Comparison of ENCODE assay signal across 26 cellular contexts in the genomic region with DNA sequence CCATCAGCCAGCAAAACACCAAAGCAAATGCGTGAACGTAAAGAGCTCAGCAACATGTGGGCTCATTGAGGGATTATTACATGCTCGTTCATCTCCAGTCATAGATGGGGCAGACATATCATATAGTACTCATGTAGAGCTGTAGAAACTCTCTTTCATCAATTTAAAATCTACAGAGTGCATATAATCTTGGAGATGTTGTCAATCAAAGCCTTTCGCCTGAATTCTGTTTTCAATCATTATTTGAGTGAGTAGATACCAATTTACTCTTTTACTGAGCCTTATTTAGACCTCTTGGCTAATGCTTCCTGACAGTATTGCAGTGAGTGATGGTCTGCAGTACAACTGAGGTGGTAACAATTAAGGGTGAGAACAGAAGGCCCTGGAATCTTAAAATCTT. TPM values are rescaled to one million over a fixed set of nuclear protein-coding genes. Genes with fewer than 3 reads are reported as not detected.
DNase-seq lines count a peak whose midpoint lies in the region; ATAC-seq, FAIRE-seq and TF ChIP-seq lines count a peak whose summit lies in the region.
"Had no signal": no experiment of that assay in that cellular context is flagged by ENCODE, and none has a peak within 500 bp of the region (broad histone marks: within the 10 kb centered on the region; RNA-seq: fewer than 3 reads in every experiment).

No MANE protein-coding gene starts in this region.

- H2AFZ ChIP-seq in GM23338 (peak overlapping the region; percentile 14; the same call in 1 of the 2 replicates), H1 (ENCODE audit: low read length) (no peak overlapping the region; the same call in 1 of the 2 replicates), PC-9 (no peak overlapping the region)
- H2AFZ ChIP-seq: GM23248 had no signal

- no peaks in the 10 kb centered on the region for H3K27me3 ChIP-seq in GM23338 (ENCODE audit: insufficient read depth)
- no peaks in the 10 kb centered on the region for H3K27me3 ChIP-seq in H1 (replicated peaks in 1 of 4; ENCODE audit: control insufficient read depth in 3 of 4, extremely low read depth in 1 of 4, insufficient read depth in 3 of 4, low read length in 3 of 4)
- no peaks in the 10 kb centered on the region for H3K27me3 ChIP-seq in PC-9 (ENCODE audit: insufficient read depth, low read depth)
- H3K27me3 ChIP-seq: BE2C; BLaER1 treated with 17β-estradiol and CSF1 and Interleukin-3, amounts not matched to agents 10 nM and 100 nM had no signal

- WGBS in H1 (ENCODE audit: extremely low coverage in 1 of 2, insufficient coverage in 1 of 2, insufficient read length in 1 of 2, insufficient replicate concordance in 2 of 2, low coverage in 1 of 2, low lambda C conversion rate in 2 of 2, missing lambda C conversion rate in 1 of 2), 2 experiments = 97% methylated on average over 4 of the region's 4 CpGs; no CpG with 5 or more reads in 1 of the 2 experiments

- H3F3A ChIP-seq in GM23338 (replicated peaks; ENCODE audit: low read depth) (no peaks in the 10 kb centered on the region), PC-9 (ENCODE audit: insufficient read depth, low read depth) (no peaks in the 10 kb centered on the region)

- H3K9me2 ChIP-seq in GM23338 (ENCODE audit: insufficient read depth) (peaks cover 4% of the 10 kb centered on the region; the same call in 1 of the 2 replicates), PC-9 (ENCODE audit: insufficient read depth) (no peaks in the 10 kb centered on the region)

- BruUV-seq in PC-9 (replicated peaks; lab: Mats Ljungman, UMichigan) = no TSS peak

- DNase-seq in GM23338 (ENCODE audit: low spot score) (no peak), NCI-H2227 treated with DMSO at 0.1 percent for 48 hours (lab: John Stamatoyannopoulos, UW) (peak; percentile 21), H1 (ENCODE audit: low read depth in 1 of 2, low spot score in 2 of 2) (no peak), caudate nucleus (lab: John Stamatoyannopoulos, UW) (no peak), PC-9 (no peak), GM10248 (ENCODE audit: extremely low spot score) (no peak)
- DNase-seq: 8988T; ACHN; AML-193; BE2C; CD4-positive, alpha-beta T cell; CD8-positive, alpha-beta memory T cell; DMS53; DMS79 treated with DMSO at 0.1 percent for 48 hours; GF-D8; GM23248; H7 had no signal

- no peak overlapping the region for H4K8ac ChIP-seq in H1 (ENCODE audit: extremely low read depth, insufficient read depth, low read length)

- H3K27ac Mint-ChIP-seq in GM23338 = no peak overlapping the region
- H3K27ac Mint-ChIP-seq: CD14-positive monocyte; CD4-positive, alpha-beta T cell; CD8-positive, alpha-beta memory T cell had no signal

- no peak overlapping the region for H3K4ac ChIP-seq in H1 (replicated peaks; ENCODE audit: insufficient read length, low read depth, low read length)

- H3K4me2 ChIP-seq in GM23338 (no peak overlapping the region), H1 (ENCODE audit: insufficient read depth in 1 of 2, low read depth in 2 of 2, low read length in 2 of 2) (no peak overlapping the region), PC-9 (no peak overlapping the region)
- H3K4me2 ChIP-seq: A549; BLaER1 treated with 17β-estradiol and CSF1 and Interleukin-3, amounts not matched to agents 10 nM and 100 nM had no signal

- TF ChIP-seq EP300 in H1 (IDR thresholded peaks at IDR 0.05; ENCODE audit: borderline replicate concordance in 1 of 2, low read depth in 2 of 2, low read length in 2 of 2) = no peak

- no peaks in the 10 kb centered on the region for H3K36me3 ChIP-seq in GM23338 (ENCODE audit: insufficient read depth)
- no peaks in the 10 kb centered on the region for H3K36me3 ChIP-seq in H1 (ENCODE audit: control insufficient read depth in 2 of 4, insufficient read depth in 4 of 4, low read length in 3 of 4)
- H3K36me3 ChIP-seq in PC-9 (ENCODE audit: low read depth) = no peaks in the 10 kb centered on the region
- H3K36me3 ChIP-seq: BE2C; BLaER1 treated with 17β-estradiol and CSF1 and Interleukin-3, amounts not matched to agents 10 nM and 100 nM had no signal

- H3K4me3 ChIP-seq in GM23338 (no peak overlapping the region), H1 (ENCODE audit: extremely low read depth in 1 of 4, insufficient read depth in 2 of 4, low read depth in 3 of 4, low read length in 4 of 4) (no peak overlapping the region), PC-9 (no peak overlapping the region)
- H3K4me3 ChIP-seq: A549; BLaER1 treated with 17β-estradiol and CSF1 and Interleukin-3, amounts not matched to agents 10 nM and 100 nM; GM23248 had no signal

- H2BK5ac ChIP-seq in H1 (ENCODE audit: low read depth, low read length) = no peak overlapping the region

- H2BK15ac ChIP-seq in H1 (ENCODE audit: low read length) = no peak overlapping the region

- no peak overlapping the region for H2AK5ac ChIP-seq in H1 (ENCODE audit: low read depth, low read length)

- H3K27ac ChIP-seq in GM23338 (ENCODE audit: low read depth) (no peak overlapping the region), H1 (ENCODE audit: low read depth, low read length) (no peak overlapping the region), caudate nucleus (ENCODE audit: low read depth, low read length) (no peak overlapping the region), PC-9 (no peak overlapping the region)
- H3K27ac ChIP-seq: A549; BLaER1 treated with 17β-estradiol and CSF1 and Interleukin-3, amounts not matched to agents 10 nM and 100 nM; GM23248 had no signal

- no peak for TF ChIP-seq RAD21 in H1 (IDR thresholded peaks at IDR 0.05 in 1 of 2, conservative IDR thresholded peaks at IDR 0.05 in 1 of 2; ENCODE audit: low read depth in 2 of 2, low read length in 2 of 2)

- H3K14ac ChIP-seq in H1 (ENCODE audit: insufficient read length) = no peak overlapping the region

- H3K4me3 Mint-ChIP-seq in GM23338 = no peak overlapping the region
- H3K4me3 Mint-ChIP-seq: CD14-positive monocyte; CD4-positive, alpha-beta T cell; CD8-positive, alpha-beta memory T cell had no signal

- no peaks in the 10 kb centered on the region; a peak in 1 of 4 replicates for H3K9me3 ChIP-seq in H1 (ENCODE audit: insufficient read depth in 2 of 2, low read depth in 1 of 2, low read length in 1 of 2)
- no peaks in the 10 kb centered on the region for H3K9me3 ChIP-seq in PC-9 (ENCODE audit: insufficient read depth, low read depth)
- H3K9me3 ChIP-seq: A549; BE2C; BLaER1 treated with 17β-estradiol and CSF1 and Interleukin-3, amounts not matched to agents 10 nM and 100 nM had no signal

- no peaks in the 10 kb centered on the region for H3K9me3 Mint-ChIP-seq in GM23338
- H3K9me3 Mint-ChIP-seq: CD14-positive monocyte had no signal

- H4K91ac ChIP-seq in H1 (replicated peaks; ENCODE audit: insufficient read length, low read length) = no peak overlapping the region

- peak overlapping the region; percentile 9; the same call in 1 of the 2 replicates for H3K18ac ChIP-seq in H1 (ENCODE audit: extremely low read depth, low read length)

- H3K79me2 ChIP-seq in GM23338 (replicated peaks; ENCODE audit: insufficient read depth) = no peaks in the 10 kb centered on the region
- H3K79me2 ChIP-seq in H1 (ENCODE audit: control insufficient read depth in 1 of 2, insufficient read depth in 2 of 2, low read length in 2 of 2) = no peaks in the 10 kb centered on the region
- no peaks in the 10 kb centered on the region for H3K79me2 ChIP-seq in PC-9 (ENCODE audit: low read depth)

- intact Hi-C loops in PC-9 (cut with micrococcal nuclease; ENCODE audit: unreplicated experiment) = no loop called here

- no peaks in the 10 kb centered on the region for H3K36me3 Mint-ChIP-seq in GM23338 (ENCODE audit: low read depth)
- H3K36me3 Mint-ChIP-seq: CD14-positive monocyte; CD8-positive, alpha-beta memory T cell had no signal

- H3K9ac ChIP-seq in H1 (replicated peaks in 1 of 4; ENCODE audit: extremely low read depth in 1 of 4, low read depth in 3 of 4, low read length in 3 of 4) = no peak overlapping the region
- H3K9ac ChIP-seq: BLaER1 treated with 17β-estradiol and CSF1 and Interleukin-3, amounts not matched to agents 10 nM and 100 nM; GM23248 had no signal

- ATAC-seq in GM23338 (no peak), GM18870 (IDR thresholded peaks at IDR 0.05; ENCODE audit: unreplicated experiment) (no peak)
- ATAC-seq: A549, HCT116 had no signal

- peak overlapping the region; percentile 19; the same call in 1 of the 2 replicates for H2BK20ac ChIP-seq in H1 (ENCODE audit: low read length)

- POLR2A ChIA-PET in H1 (lab: Charles Lee; ENCODE audit: partially characterized antibody) = no interaction called here
- POLR2A ChIA-PET in PC-9 (lab: Charles Lee; ENCODE audit: unreplicated experiment) = no interaction called here
- POLR2A ChIA-PET in GM10248 (lab: Yijun Ruan, JAX) = no interaction called here

- CTCF ChIA-PET in H1 (lab: Charles Lee; ENCODE audit: partially characterized antibody) = no interaction called here
- CTCF ChIA-PET in PC-9 (lab: Charles Lee) = no interaction called here
- CTCF ChIA-PET in GM10248 (lab: Yijun Ruan, JAX) = interaction anchor here (0.7 kb wide), 1 partner anchor 16 kb away, joined by 3 read pairs; no protein-coding TSS in a partner anchor

- FAIRE-seq in H1 (lab: Jason Lieb, UNC) = no peak
- FAIRE-seq: A549, GM12892, GM19239 had no signal

- 0 out of 2 replicates have a peak overlapping the region, but pooled peaks have one; percentile 41 for H2BK12ac ChIP-seq in H1 (ENCODE audit: low read depth, low read length)

- no peak overlapping the region for H4K5ac ChIP-seq in H1 (ENCODE audit: insufficient read length, low read depth, low read length)

- H4K20me1 ChIP-seq in GM23338 (replicated peaks; ENCODE audit: insufficient read depth) (no peaks in the 10 kb centered on the region), H1 (replicated peaks in 1 of 2; ENCODE audit: control insufficient read depth in 1 of 2, insufficient read depth in 2 of 2, low read length in 2 of 2) (no peaks in the 10 kb centered on the region), PC-9 (ENCODE audit: insufficient read depth) (no peaks in the 10 kb centered on the region)
- H4K20me1 ChIP-seq: BLaER1 treated with 17β-estradiol and CSF1 and Interleukin-3, amounts not matched to agents 10 nM and 100 nM had no signal

- H3K4me1 ChIP-seq in GM23338 (ENCODE audit: insufficient read depth) (0 out of 2 replicates have a peak, but pooled peaks cover 9% of the 10 kb centered on the region), H1 (replicated peaks in 1 of 4; ENCODE audit: control insufficient read depth in 3 of 4, insufficient read depth in 4 of 4, low read length in 3 of 4) (peaks cover 0 to 5% (median 0%) of the 10 kb centered on the region in 4 experiments; a peak in 2 of 7 replicates), PC-9 (replicated peaks; ENCODE audit: insufficient read depth) (no peaks in the 10 kb centered on the region)
- H3K4me1 ChIP-seq: A549; BE2C; BLaER1 treated with 17β-estradiol and CSF1 and Interleukin-3, amounts not matched to agents 10 nM and 100 nM had no signal

- no peak overlapping the region for H3K23ac ChIP-seq in H1 (ENCODE audit: insufficient read length)

- no peak for TF ChIP-seq POLR2A in H1 (IDR thresholded peaks at IDR 0.05; ENCODE audit: control extremely low read depth in 1 of 2, low read depth in 2 of 2, low read length in 2 of 2)

- no peak for TF ChIP-seq CTCF in GM23338 (conservative IDR thresholded peaks at IDR 0.05; ENCODE audit: low read depth in 2 of 2)
- TF ChIP-seq CTCF in H1 (IDR thresholded peaks at IDR 0.05; ENCODE audit: control extremely low read depth in 1 of 3, insufficient read depth in 1 of 3, low read depth in 1 of 3, low read length in 3 of 3) = no peak
- TF ChIP-seq CTCF in PC-9 (conservative IDR thresholded peaks at IDR 0.05) = no peak
- TF ChIP-seq CTCF in GM10248 (IDR thresholded peaks at IDR 0.05; ENCODE audit: control extremely low read depth, extremely low read depth, low read depth, missing control alignments) = no peak

- H3K4me1 Mint-ChIP-seq in GM23338 = peaks cover 10% of the 10 kb centered on the region; the same call in 2 of the 3 replicates
- H3K4me1 Mint-ChIP-seq: CD14-positive monocyte; CD8-positive, alpha-beta memory T cell had no signal

- H3K79me1 ChIP-seq in H1 (ENCODE audit: low read depth, low read length) = no peaks in the 10 kb centered on the region

- no peak overlapping the region for H3K56ac ChIP-seq in H1 (replicated peaks; ENCODE audit: insufficient read length, low read depth, low read length)

- no peak overlapping the region for H2BK120ac ChIP-seq in H1 (replicated peaks; ENCODE audit: low read depth, low read length)

- no peaks in the 10 kb centered on the region for H3K27me3 Mint-ChIP-seq in GM23338 (ENCODE audit: insufficient read depth, low read depth, poor library complexity)
- H3K27me3 Mint-ChIP-seq: CD4-positive, alpha-beta T cell; CD8-positive, alpha-beta memory T cell had no signal

- no peaks in the 10 kb centered on the region; the same call in 1 of the 2 replicates for H3K23me2 ChIP-seq in H1 (ENCODE audit: low read depth, low read length)

RNA-seq across cellular contexts. Expression of a gene that starts 7.0 kb away (rescaled TPM):
- total RNA-seq in GM23338 (2014; rRNA removed; shearing (Covaris generic)) = 0.70 and 1.9 TPM in 2 replicates
- polyA plus RNA-seq in GM23338 (2016; fragmentation: Nextera tagmentation; extraction: Ambion mirVana) = 8.8 and 9.5 TPM in 2 replicates
- 2.5 and 3.2 TPM in 2 replicates for total RNA-seq in H1 (2021; fragmentation: NEBNext Ultra II Directional; extraction: Animal tissue kit (Norgen Biotek cat#: 25700))
- 0.46 and 0.67 TPM in 2 replicates for polyA plus RNA-seq in H1 (2011; rRNA removed)
- polyA plus RNA-seq in H1 (2011; cell fraction: cytosol; rRNA removed) = 1.1 TPM
- 0.37 TPM for polyA plus RNA-seq in H1 (2011; cell fraction: nucleus; rRNA removed)
- 0.73 to 1.9 TPM (median 0.97 TPM) in 4 replicates for polyA plus RNA-seq in H1 (2012, experiment 1 of 2)
- polyA plus RNA-seq in H1 (2012, experiment 2 of 2) = 0.35 TPM
- 2.1 TPM for polyA plus RNA-seq in H1 (2013, experiment 1 of 2)
- 1.8 TPM for polyA plus RNA-seq in H1 (2013, experiment 2 of 2)
- 0.17 TPM in 1 of 2 replicates, not detected in the other for polyA minus RNA-seq in H1 (2011; rRNA and poly(A)+ RNA removed)
- not detected for polyA minus RNA-seq in H1 (2011; cell fraction: cytosol; rRNA and poly(A)+ RNA removed)
- 1.6 TPM for polyA minus RNA-seq in H1 (2011; cell fraction: nucleus; rRNA and poly(A)+ RNA removed)
- not detected in 2 replicates for total RNA-seq in PC-9 (2021)
- total RNA-seq: CD4-positive, alpha-beta T cell; CD8-positive, alpha-beta memory T cell; Daoy; G401; GM23248 had no signal
- polyA plus RNA-seq: A549; CD14-positive monocyte; CD8-positive, alpha-beta memory T cell; GM23248 had no signal
